Comparison of ENCODE assay signal across 8 cellular contexts in genomic region chr7:155205368-155206285, GRCh38.
DNase-seq lines count a peak whose midpoint lies in the region; ATAC-seq and TF ChIP-seq lines count a peak whose summit lies in the region.

No MANE protein-coding gene starts in this region.

- peaks cover 23% of the 10 kb centered on the region for H3K79me1 ChIP-seq in trophoblast cell (ENCODE audit: low read length)

- DNase-seq in RKO (ENCODE audit: low spot score) (peak; percentile 100), trophoblast cell (peak; percentile 93 to 95), tibial nerve (ENCODE audit: low spot score in 2 of 2) (peak; percentile 74 to 88)
- DNase-seq in activated T-helper 9 cell treated with anti-CD3 and anti-CD28 coated beads, Interleukin-2, amount 50 U/mL, for 16 hours (ENCODE audit: low read depth): peak; percentile 81

- no peak for TF ChIP-seq CTCF in gastroesophageal sphincter (IDR thresholded peaks at IDR 0.05)
- TF ChIP-seq CTCF in tibial nerve (IDR thresholded peaks at IDR 0.05): no peak

- H2AFZ ChIP-seq in ACC112 (ENCODE audit: low read length, unreplicated experiment) (no peak overlapping the region), trophoblast cell (ENCODE audit: insufficient read depth, low read length, poor library complexity) (peak overlapping the region; percentile 3)

- no peak overlapping the region for H4K12ac ChIP-seq in trophoblast cell (ENCODE audit: low read depth, low read length)

- H2BK12ac ChIP-seq in trophoblast cell (ENCODE audit: low read length): peak overlapping the region; percentile 17

- TF ChIP-seq POLR2A in gastroesophageal sphincter (IDR thresholded peaks at IDR 0.05): peak in 1 of 2 donors; percentile 34
- TF ChIP-seq POLR2A in tibial nerve (IDR thresholded peaks at IDR 0.05): peak in 1 of 2 donors; percentile 43

- TF ChIP-seq EP300 in gastroesophageal sphincter (IDR thresholded peaks at IDR 0.05): no peak
- peak in 1 of 2 donors; percentile 30 for TF ChIP-seq EP300 in tibial nerve (IDR thresholded peaks at IDR 0.05)

- no peaks in the 10 kb centered on the region for H3K36me3 ChIP-seq in ACC112 (ENCODE audit: insufficient read depth, low read length)
- no peaks in the 10 kb centered on the region for H3K36me3 ChIP-seq in gastroesophageal sphincter
- no peaks in the 10 kb centered on the region for H3K36me3 ChIP-seq in trophoblast cell (ENCODE audit: control insufficient read depth in 1 of 2, insufficient read depth in 2 of 2, low read length in 2 of 2)
- H3K36me3 ChIP-seq in tibial nerve: no peaks in the 10 kb centered on the region

- H3K18ac ChIP-seq in trophoblast cell (ENCODE audit: low read length): peak overlapping the region; percentile 1

- no peak overlapping the region for H3K4me2 ChIP-seq in trophoblast cell (ENCODE audit: low read length)

- H4K91ac ChIP-seq in trophoblast cell (ENCODE audit: low read depth, low read length): peak overlapping the region; percentile 31

- H3K4ac ChIP-seq in trophoblast cell (ENCODE audit: low read depth, low read length): no peak overlapping the region

- H3K9me3 ChIP-seq in gastroesophageal sphincter (no peaks in the 10 kb centered on the region), trophoblast cell (ENCODE audit: insufficient read depth, low read depth, low read length) (peaks cover 10% of the 10 kb centered on the region), tibial nerve (no peaks in the 10 kb centered on the region)

- no peak overlapping the region for H3K14ac ChIP-seq in trophoblast cell (ENCODE audit: low read length)

- H3K79me2 ChIP-seq in ACC112 (ENCODE audit: control insufficient read depth, insufficient read depth, low read length, unreplicated experiment): no peaks in the 10 kb centered on the region
- H3K79me2 ChIP-seq in trophoblast cell (ENCODE audit: control insufficient read depth, insufficient read depth, low read length, poor library complexity): peaks cover 5% of the 10 kb centered on the region

- peak; percentile 90 for ATAC-seq in GM18909 (IDR thresholded peaks at IDR 0.05; ENCODE audit: poor library complexity, unreplicated experiment)
- peak; percentile 86 for ATAC-seq in HG03103 (IDR thresholded peaks at IDR 0.05; ENCODE audit: low read depth, unreplicated experiment)
- peak; percentile 84 for ATAC-seq in gastroesophageal sphincter

- 50 to 63% methylated on average over 12 to 23 of the region's 32 CpGs for WGBS in gastroesophageal sphincter (ENCODE audit: low coverage in 1 of 2), 2 donors
- no CpG with 5 or more reads among the region's 32 CpGs for WGBS in trophoblast cell (ENCODE audit: extremely low coverage, insufficient coverage, insufficient read length)
- 59 to 60% methylated on average over 32 of the region's 32 CpGs for WGBS in tibial nerve, 2 donors

- H3K9ac ChIP-seq in trophoblast cell (ENCODE audit: low read length): no peak overlapping the region

- H3K27me3 ChIP-seq in ACC112 (ENCODE audit: insufficient read depth, low read length) (no peaks in the 10 kb centered on the region), gastroesophageal sphincter (peaks cover 53% of the 10 kb centered on the region), trophoblast cell (ENCODE audit: insufficient read depth, low read length) (no peaks in the 10 kb centered on the region), tibial nerve (peaks cover 0 to 3% of the 10 kb centered on the region in 2 donors)

- peak overlapping the region; percentile 30 for H4K8ac ChIP-seq in trophoblast cell (ENCODE audit: low read depth, low read length)

- peak overlapping the region; percentile 21 for H2BK120ac ChIP-seq in trophoblast cell (ENCODE audit: insufficient read depth, low read length, poor library complexity)

- no peak overlapping the region for H2BK5ac ChIP-seq in trophoblast cell (ENCODE audit: low read depth, low read length, poor library complexity)

- H3K4me1 ChIP-seq in ACC112 (ENCODE audit: control insufficient read depth, insufficient read depth, low read length, unreplicated experiment): peaks cover 33% of the 10 kb centered on the region
- no peaks in the 10 kb centered on the region for H3K4me1 ChIP-seq in gastroesophageal sphincter
- H3K4me1 ChIP-seq in trophoblast cell (ENCODE audit: control insufficient read depth in 1 of 2, insufficient read depth in 2 of 2, low read length in 2 of 2): peaks cover 17 to 25% of the 10 kb centered on the region in 2 experiments
- H3K4me1 ChIP-seq in tibial nerve: peaks cover 0 to 17% (median 0%) of the 10 kb centered on the region in 4 donors

- H3K23ac ChIP-seq in trophoblast cell (ENCODE audit: low read length): no peak overlapping the region

- peak overlapping the region; percentile 80 for H3K4me3 ChIP-seq in ACC112 (ENCODE audit: low read depth, low read length)
- H3K4me3 ChIP-seq in gastroesophageal sphincter: peak overlapping the region in 1 of 2 donors; percentile 39
- H3K4me3 ChIP-seq in trophoblast cell (ENCODE audit: low read depth, low read length): no peak overlapping the region
- peak overlapping the region; percentile 7 to 50 (median 26) for H3K4me3 ChIP-seq in tibial nerve

- H2AK5ac ChIP-seq in trophoblast cell (ENCODE audit: low read length): peak overlapping the region; percentile 38

- H3K27ac ChIP-seq in ACC112 (ENCODE audit: low read depth, low read length) (peak overlapping the region; percentile 97), gastroesophageal sphincter (peak overlapping the region in 3 of 4 donors; percentile 70 to 81 (median 75)), trophoblast cell (ENCODE audit: low read depth, low read length) (no peak overlapping the region), tibial nerve (peak overlapping the region; percentile 38 to 90 (median 79))
